ENCODE assay signal across 21 cellular contexts in the genomic region with DNA sequence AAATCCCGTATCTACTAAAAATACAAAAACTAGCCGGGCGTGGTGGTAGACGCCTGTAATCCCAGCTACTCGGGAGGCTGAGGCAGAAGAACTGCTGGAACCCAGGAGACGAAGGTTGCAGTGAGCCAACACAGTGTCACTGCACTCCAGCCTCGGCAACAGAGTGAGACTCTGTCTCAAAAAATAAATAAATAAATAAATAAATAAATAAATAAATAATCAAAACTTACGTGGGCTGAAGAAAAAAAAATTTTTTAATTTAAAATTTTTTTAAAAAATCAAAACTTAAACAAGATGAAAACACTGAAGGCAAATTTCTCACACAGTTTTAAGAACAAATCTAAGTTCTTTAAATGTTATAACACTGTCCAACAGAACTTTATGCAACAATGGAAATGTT. TPM values are rescaled to one million over a fixed set of nuclear protein-coding genes. Genes with fewer than 3 reads are reported as not detected.
DNase-seq lines count a peak whose midpoint lies in the region; ATAC-seq and TF ChIP-seq lines count a peak whose summit lies in the region.
"Had no signal": no experiment of that assay in that cellular context is flagged by ENCODE, and none has a peak within 500 bp of the region (broad histone marks: within the 10 kb centered on the region; RNA-seq: fewer than 3 reads in every experiment).

No MANE protein-coding gene starts in this region.

- H3K4me2 ChIP-seq in SU-DHL-6 (ENCODE audit: low read depth, low read length, poor library complexity, severe bottlenecking): peak overlapping the region; percentile 63

- no peak overlapping the region; the same call in 1 of the 2 replicates for H3K27ac ChIP-seq in SU-DHL-6 (ENCODE audit: low read depth, low read length)
- H3K27ac ChIP-seq in heart left ventricle: no peak overlapping the region
- H3K27ac ChIP-seq: 22Rv1 had no signal

- TF ChIP-seq CTCF in SU-DHL-6 (IDR thresholded peaks at IDR 0.05; ENCODE audit: insufficient read depth, low read length, poor library complexity, severe bottlenecking) (no peak), heart left ventricle (IDR thresholded peaks at IDR 0.05) (no peak)

- no peaks in the 10 kb centered on the region for H3K27me3 ChIP-seq in SU-DHL-6 (ENCODE audit: low read length)
- no peaks in the 10 kb centered on the region for H3K27me3 ChIP-seq in heart left ventricle

- no peak overlapping the region for H2AFZ ChIP-seq in SU-DHL-6 (ENCODE audit: low read depth, low read length, severe bottlenecking)

- H3K9me3 ChIP-seq in SU-DHL-6 (ENCODE audit: insufficient read depth, low read length) (no peaks in the 10 kb centered on the region), heart left ventricle (no peaks in the 10 kb centered on the region)

- no peak overlapping the region for H3K4me3 Mint-ChIP-seq in activated T-cell treated with anti-CD3 and anti-CD28 coated beads, Interleukin-2, amount 50 U/mL, for 24 hours
- H3K4me3 Mint-ChIP-seq in immature natural killer cell: peak overlapping the region in 4 of 5 donors; percentile 21 to 66 (median 46)

- DNase-seq in activated T-cell treated with anti-CD3 and anti-CD28 coated beads, Interleukin-2, amount 50 U/mL, for 24 hours: no peak
- DNase-seq in activated T-cell treated with anti-CD3 and anti-CD28 coated beads, Interleukin-2, amount 50 U/mL, for 48 hours: no peak
- DNase-seq in immature natural killer cell: no peak
- DNase-seq in sciatic nerve (ENCODE audit: low spot score): peak; percentile 35
- no peak for DNase-seq in foreskin melanocyte
- no peak for DNase-seq in SHP77 (lab: John Stamatoyannopoulos, UW)
- DNase-seq in heart left ventricle: no peak
- DNase-seq: COR-L47, DMS153, GF-D8, GOT3, MM.1S, NCI-H1092, NCI-H1436 treated with DMSO at 0.1 percent for 48 hours, NCI-H2029 treated with DMSO at 0.1 percent for 48 hours, NCI-H2171, NCI-H446, NCI-H526 treated with DMSO at 0.1 percent for 48 hours, SIG-M5 had no signal

- intact Hi-C loops in sciatic nerve (cut with DNase I): no loop called here
- intact Hi-C loops in heart left ventricle (cut with DNase I): no loop called here

- H3K27ac Mint-ChIP-seq in activated T-cell treated with anti-CD3 and anti-CD28 coated beads, Interleukin-2, amount 50 U/mL, for 24 hours: peak overlapping the region; percentile 64
- peak overlapping the region in 2 of 6 donors; percentile 60 to 68 for H3K27ac Mint-ChIP-seq in immature natural killer cell

- no peaks in the 10 kb centered on the region for H3K9me2 ChIP-seq in SU-DHL-6 (replicated peaks; ENCODE audit: insufficient read depth, low read length)

- no peaks in the 10 kb centered on the region for H3K9me3 Mint-ChIP-seq in activated T-cell treated with anti-CD3 and anti-CD28 coated beads, Interleukin-2, amount 50 U/mL, for 24 hours
- H3K9me3 Mint-ChIP-seq in immature natural killer cell: no peaks in the 10 kb centered on the region

- H3K79me2 ChIP-seq in SU-DHL-6 (ENCODE audit: insufficient read depth, low read length): peaks cover 99% of the 10 kb centered on the region

- H3K4me1 ChIP-seq in heart left ventricle: peaks cover 5 to 83% (median 45%) of the 10 kb centered on the region in 12 donors

- ATAC-seq in sciatic nerve (no peak), heart left ventricle (no peak)

- H3F3A ChIP-seq in SU-DHL-6 (ENCODE audit: insufficient read depth): peaks cover 25% of the 10 kb centered on the region

- peaks cover 11% of the 10 kb centered on the region for H3K36me3 Mint-ChIP-seq in activated T-cell treated with anti-CD3 and anti-CD28 coated beads, Interleukin-2, amount 50 U/mL, for 24 hours (ENCODE audit: low read depth)
- H3K36me3 Mint-ChIP-seq in immature natural killer cell: no peaks in the 10 kb centered on the region

- H3K36me3 ChIP-seq in SU-DHL-6 (ENCODE audit: low read length) (no peaks in the 10 kb centered on the region), heart left ventricle (no peaks in the 10 kb centered on the region)

- no peak for TF ChIP-seq POLR2A in heart left ventricle (IDR thresholded peaks at IDR 0.05)

- peaks cover 30% of the 10 kb centered on the region for H4K20me1 ChIP-seq in SU-DHL-6 (ENCODE audit: low read depth, low read length)

- H3K9ac ChIP-seq in SU-DHL-6 (ENCODE audit: low read length): no peak overlapping the region

- no peaks in the 10 kb centered on the region for H3K27me3 Mint-ChIP-seq in activated T-cell treated with anti-CD3 and anti-CD28 coated beads, Interleukin-2, amount 50 U/mL, for 24 hours
- peaks cover 2 to 15% (median 5%) of the 10 kb centered on the region in 3 donors for H3K27me3 Mint-ChIP-seq in immature natural killer cell (ENCODE audit: low read depth in 3 of 3)

- H3K4me3 ChIP-seq in SU-DHL-6 (ENCODE audit: insufficient read depth, low read length, poor library complexity, severe bottlenecking) (no peak overlapping the region), heart left ventricle (no peak overlapping the region)

- 90 to 93% (median 92%) methylated on average over 8 of the region's 8 CpGs for WGBS in heart left ventricle, 4 donors

- H3K4me1 Mint-ChIP-seq in activated T-cell treated with anti-CD3 and anti-CD28 coated beads, Interleukin-2, amount 50 U/mL, for 24 hours (ENCODE audit: low read depth): peaks cover 85% of the 10 kb centered on the region
- H3K4me1 Mint-ChIP-seq in immature natural killer cell: peaks cover 87 to 95% of the 10 kb centered on the region in 2 donors

RNA-seq across cellular contexts. Expression of gene MSL2, which starts 14.4 kb away (rescaled TPM):
- 10 to 100 TPM; 25.9 to 39.0 (median 33.0) TPM for polyA plus RNA-seq in immature natural killer cell
- 39.1 TPM for total RNA-seq in sciatic nerve
- total RNA-seq in heart left ventricle: 10 to 100 TPM; 18.4 to 29.0 (median 19.5) TPM
- polyA plus RNA-seq in heart left ventricle: 1 to 10 TPM; 3.8 to 7.5 TPM
